In the genomic region with DNA sequence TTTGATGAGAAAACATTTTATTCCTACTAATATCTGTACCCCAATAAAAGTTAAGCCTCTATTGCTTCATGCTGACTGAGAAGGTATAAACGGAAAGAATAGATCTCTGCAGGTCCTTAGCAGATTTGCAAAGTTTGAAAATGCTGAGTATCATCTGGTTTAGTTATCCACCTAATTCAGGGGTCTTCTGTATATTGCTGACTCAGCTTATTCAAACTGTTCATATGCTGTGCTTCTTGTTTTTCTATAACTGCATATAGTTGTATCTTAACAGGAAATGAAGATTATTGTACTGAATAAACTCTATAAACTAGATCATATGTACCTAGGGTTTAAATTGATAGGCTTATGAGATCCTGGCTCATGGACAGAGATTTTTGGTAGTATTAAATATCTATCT, we compare ENCODE assay signal across 35 cellular contexts.
"Had no signal": no experiment of that assay in that cellular context is flagged by ENCODE, and none has a peak within 500 bp of the region (broad histone marks: within the 10 kb centered on the region; RNA-seq: fewer than 3 reads in every experiment).

No MANE protein-coding gene starts in this region.

- H3K4me1 ChIP-seq: adrenal gland, body of pancreas, breast epithelium had no signal

- H3K4me3 Mint-ChIP-seq: activated B cell treated with CpG ODN at 0.5 μM for 24 hours; activated CD4-positive, alpha-beta memory T cell treated with anti-CD3 and anti-CD28 coated beads for 36 hours; activated CD4-positive, alpha-beta T cell treated with anti-CD3 and anti-CD28 coated beads, Interleukin-2, amount 10 ng/mL, durations not matched to agents 24 days and 14 days; activated CD8-positive, alpha-beta T cell treated with anti-CD3 and anti-CD28 coated beads for 36 hours; activated naive CD4-positive, alpha-beta T cell treated with anti-CD3 and anti-CD28 coated beads for 36 hours; activated naive CD8-positive, alpha-beta T cell treated with anti-CD3 and anti-CD28 coated beads for 36 hours; activated T-cell treated with anti-CD3 and anti-CD28 coated beads, Interleukin-2, amount 50 U/mL, for 4 hours; activated T-cell treated with anti-CD3 and anti-CD28 coated beads, Interleukin-2, amount 50 U/mL, for 72 hours; activated T-helper 1 cell treated with anti-CD3 and anti-CD28 coated beads, Interleukin-12 subunit alpha, Interleukin-12 subunit beta, Interleukin-2, Interleukin-4 antibody, amounts not matched to agents 30 ng/mL and 10 ng/mL and 1 ng/mL, durations not matched to agents 14 hours and 24 hours and 36 hours; activated T-helper 17 cell treated with anti-CD3 and anti-CD28 coated beads, Interleukin-2, amount 50 U/mL, for 72 hours; T-helper 2 cell treated with Interferon-gamma antibody and Interleukin-4, amounts not matched to agents 5 μg/mL and 100 μg/mL, for 36 hours had no signal

- H3K27me3 Mint-ChIP-seq: activated B cell treated with CpG ODN at 0.5 μM for 24 hours; activated CD4-positive, alpha-beta memory T cell treated with anti-CD3 and anti-CD28 coated beads for 36 hours had no signal

- H3K9me3 Mint-ChIP-seq: activated B cell treated with CpG ODN at 0.5 μM for 24 hours; activated CD4-positive, alpha-beta memory T cell treated with anti-CD3 and anti-CD28 coated beads for 36 hours; activated CD4-positive, alpha-beta T cell treated with anti-CD3 and anti-CD28 coated beads, Interleukin-2, amount 10 ng/mL, durations not matched to agents 24 days and 14 days; activated CD8-positive, alpha-beta T cell treated with anti-CD3 and anti-CD28 coated beads for 36 hours; activated naive CD4-positive, alpha-beta T cell treated with anti-CD3 and anti-CD28 coated beads for 36 hours; activated naive CD4-positive, alpha-beta T cell treated with anti-CD3 and anti-CD28 coated beads, Interleukin-2, amount 50 U/mL, for 72 hours; activated naive CD8-positive, alpha-beta T cell treated with anti-CD3 and anti-CD28 coated beads for 36 hours; activated T-cell treated with anti-CD3 and anti-CD28 coated beads, Interleukin-2, amount 50 U/mL, for 4 hours; activated T-cell treated with anti-CD3 and anti-CD28 coated beads, Interleukin-2, amount 50 U/mL, for 72 hours; activated T-helper 1 cell treated with anti-CD3 and anti-CD28 coated beads, Interleukin-12 subunit alpha, Interleukin-12 subunit beta, Interleukin-2, Interleukin-4 antibody, amounts not matched to agents 30 ng/mL and 10 ng/mL and 1 ng/mL, durations not matched to agents 14 hours and 24 hours and 36 hours; activated T-helper 17 cell treated with anti-CD3 and anti-CD28 coated beads, Interleukin-2, amount 50 U/mL, for 72 hours; T-helper 2 cell treated with Interferon-gamma antibody and Interleukin-4, amounts not matched to agents 5 μg/mL and 100 μg/mL, for 36 hours had no signal

- FAIRE-seq: astrocyte, TTC549 had no signal

- H3K36me3 Mint-ChIP-seq: activated CD4-positive, alpha-beta memory T cell treated with anti-CD3 and anti-CD28 coated beads for 36 hours; activated naive CD4-positive, alpha-beta T cell treated with anti-CD3 and anti-CD28 coated beads, Interleukin-2, amount 50 U/mL, for 72 hours; activated naive CD8-positive, alpha-beta T cell treated with anti-CD3 and anti-CD28 coated beads for 36 hours had no signal

- H3K4me3 ChIP-seq: adrenal gland, body of pancreas, breast epithelium had no signal

- H3K9me3 ChIP-seq: adrenal gland, body of pancreas, breast epithelium had no signal

- H3K27me3 ChIP-seq: adrenal gland, body of pancreas, brain microvascular endothelial cell, breast epithelium had no signal

- H3K27ac Mint-ChIP-seq: activated B cell treated with CpG ODN at 0.5 μM for 24 hours; activated CD4-positive, alpha-beta memory T cell treated with anti-CD3 and anti-CD28 coated beads for 36 hours; activated CD4-positive, alpha-beta T cell treated with anti-CD3 and anti-CD28 coated beads, Interleukin-2, amount 10 ng/mL, durations not matched to agents 24 days and 14 days; activated CD8-positive, alpha-beta T cell treated with anti-CD3 and anti-CD28 coated beads for 36 hours; activated naive CD4-positive, alpha-beta T cell treated with anti-CD3 and anti-CD28 coated beads for 36 hours; activated naive CD4-positive, alpha-beta T cell treated with anti-CD3 and anti-CD28 coated beads, Interleukin-2, amount 50 U/mL, for 72 hours; activated naive CD8-positive, alpha-beta T cell treated with anti-CD3 and anti-CD28 coated beads for 36 hours; activated T-cell treated with anti-CD3 and anti-CD28 coated beads, Interleukin-2, amount 50 U/mL, for 72 hours; activated T-helper 1 cell treated with anti-CD3 and anti-CD28 coated beads, Interleukin-12 subunit alpha, Interleukin-12 subunit beta, Interleukin-2, Interleukin-4 antibody, amounts not matched to agents 30 ng/mL and 10 ng/mL and 1 ng/mL, durations not matched to agents 14 hours and 24 hours and 36 hours; activated T-helper 17 cell treated with anti-CD3 and anti-CD28 coated beads, Interleukin-2, amount 50 U/mL, for 72 hours; T-helper 2 cell treated with Interferon-gamma antibody and Interleukin-4, amounts not matched to agents 5 μg/mL and 100 μg/mL, for 36 hours had no signal

- H3K27ac ChIP-seq: adrenal gland, body of pancreas, brain microvascular endothelial cell, breast epithelium, VCaP had no signal

- H3K4me1 Mint-ChIP-seq: activated B cell treated with CpG ODN at 0.5 μM for 24 hours; activated T-helper 17 cell treated with anti-CD3 and anti-CD28 coated beads, Interleukin-2, amount 50 U/mL, for 72 hours had no signal

- DNase-seq: activated B cell treated with CpG ODN at 0.5 μM for 24 hours; activated CD4-positive, alpha-beta memory T cell treated with anti-CD3 and anti-CD28 coated beads for 36 hours; activated CD4-positive, alpha-beta T cell treated with anti-CD3 and anti-CD28 coated beads for 4 hours; activated CD4-positive, alpha-beta T cell treated with anti-CD3 and anti-CD28 coated beads, Interleukin-2, amount 10 ng/mL, durations not matched to agents 24 days and 14 days; activated CD4-positive, alpha-beta T cell treated with anti-CD3 and anti-CD28 coated beads, Interleukin-2, amount 50 U/mL, for 1 hour; activated CD4-positive, alpha-beta T cell treated with anti-CD3 and anti-CD28 coated beads, Interleukin-2, amount 50 U/mL, for 4 hours; activated CD4-positive, CD25-positive, alpha-beta regulatory T cell treated with anti-CD3 and anti-CD28 coated beads, Interleukin-2, amount 50 U/mL, for 72 hours; activated CD8-positive, alpha-beta memory T cell treated with anti-CD3 and anti-CD28 coated beads, Interleukin-2, amount 50 U/mL, for 4 hours; activated CD8-positive, alpha-beta T cell treated with anti-CD3 and anti-CD28 coated beads for 36 hours; activated effector memory CD4-positive, alpha-beta T cell treated with anti-CD3 and anti-CD28 coated beads, Interleukin-2, amount 50 U/mL, for 16 hours; activated gamma-delta T cell treated with Interleukin-2 at 50 U/mL for 16 hours; activated naive CD4-positive, alpha-beta T cell; activated naive CD4-positive, alpha-beta T cell treated with anti-CD3 and anti-CD28 coated beads for 36 hours; activated naive CD4-positive, alpha-beta T cell treated with anti-CD3 and anti-CD28 coated beads, Interleukin-2, amount 50 U/mL, for 16 hours; activated naive CD8-positive, alpha-beta T cell treated with anti-CD3 and anti-CD28 coated beads for 36 hours; activated T-cell treated with anti-CD3 and anti-CD28 coated beads for 4 hours; activated T-cell treated with anti-CD3 and anti-CD28 coated beads, Interleukin-2, amount 50 U/mL, for 1 hour; activated T-cell treated with anti-CD3 and anti-CD28 coated beads, Interleukin-2, amount 50 U/mL, for 4 hours; activated T-cell treated with anti-CD3 and anti-CD28 coated beads, Interleukin-2, amount 50 U/mL, for 72 hours; adrenal gland; amniotic stem cell; aorta; body of pancreas; brain microvascular endothelial cell; central memory CD4-positive, alpha-beta T cell; T-helper 2 cell; T-helper 9 cell had no signal

- ATAC-seq: activated CD8-positive, alpha-beta T cell treated with anti-CD3 and anti-CD28 coated beads for 36 hours; activated naive CD4-positive, alpha-beta T cell treated with anti-CD3 and anti-CD28 coated beads, Interleukin-2, amount 50 U/mL, for 72 hours; activated T-cell treated with anti-CD3 and anti-CD28 coated beads, Interleukin-2, amount 50 U/mL, for 4 hours; activated T-cell treated with anti-CD3 and anti-CD28 coated beads, Interleukin-2, amount 50 U/mL, for 72 hours; activated T-helper 17 cell treated with anti-CD3 and anti-CD28 coated beads, Interleukin-2, amount 50 U/mL, for 72 hours; body of pancreas had no signal

- H3K36me3 ChIP-seq: adrenal gland, brain microvascular endothelial cell, breast epithelium had no signal
